ENCODE assay signal across 19 cellular contexts in genomic region chr17:68484458-68484857, GRCh38. TPM values are rescaled to one million over a fixed set of nuclear protein-coding genes. Genes with fewer than 3 reads are reported as not detected.
DNase-seq lines count a peak whose midpoint lies in the region; ATAC-seq, FAIRE-seq and TF ChIP-seq lines count a peak whose summit lies in the region.
"Had no signal": no experiment of that assay in that cellular context is flagged by ENCODE, and none has a peak within 500 bp of the region (broad histone marks: within the 10 kb centered on the region; RNA-seq: fewer than 3 reads in every experiment).

No MANE protein-coding gene starts in this region.

- peaks cover 4% of the 10 kb centered on the region for H3K9me3 Mint-ChIP-seq in activated CD4-positive, alpha-beta T cell treated with anti-CD3 and anti-CD28 coated beads for 36 hours (ENCODE audit: low read depth)
- H3K9me3 Mint-ChIP-seq: CD8-positive, alpha-beta T cell; HFFc6 had no signal

- H3K9me2 ChIP-seq in OCI-LY7 (ENCODE audit: insufficient read depth, low read length) (no peaks in the 10 kb centered on the region), SK-N-SH (no peaks in the 10 kb centered on the region)

- CTCF ChIA-PET in OCI-LY7 (lab: Charles Lee; ENCODE audit: unreplicated experiment) (no interaction called here), HepG2 (lab: Yijun Ruan, JAX; ENCODE audit: low intra/inter-chr PET ratio, low total read pairs) (no interaction called here), SK-N-SH (lab: Yijun Ruan, JAX) (interaction anchor here (0.9 to 3.2 kb wide), 4 partner anchors 19 to 291 kb away, joined by 3 to 9 read pairs (median 3); partner anchors contain the start of gene WIPI1)
- CTCF ChIA-PET in activated CD4-positive, alpha-beta T cell treated with anti-CD3 and anti-CD28 coated beads for 36 hours (lab: Charles Lee), result no interaction called here

- no peak for ATAC-seq in HepG2
- no peak for ATAC-seq in activated CD4-positive, alpha-beta T cell treated with anti-CD3 and anti-CD28 coated beads for 36 hours
- ATAC-seq: CD8-positive, alpha-beta T cell; GM12878; HCT116 had no signal

- in situ Hi-C loops in HepG2 (cut with HindIII; ENCODE audit: extremely low pct_ligation_motif_present, low pct_unique_long_range_greater_than_20kb), result no loop called here

- no peak for TF ChIP-seq EP300 in HepG2 (IDR thresholded peaks at IDR 0.05; ENCODE audit: low read depth in 2 of 2, low read length in 2 of 2)
- TF ChIP-seq EP300 in HepG2 (CRISPR knock-in tag; IDR thresholded peaks at IDR 0.05; ENCODE audit: borderline replicate concordance), result no peak
- no peak for TF ChIP-seq EP300 in SK-N-SH (IDR thresholded peaks at IDR 0.05; ENCODE audit: borderline replicate concordance in 1 of 2, low read depth in 1 of 2, low read length in 1 of 2)

- H3K9ac ChIP-seq in HepG2 (ENCODE audit: insufficient read depth, low read depth, low read length), result peak overlapping the region; percentile 39; the same call in 1 of the 2 replicates
- no peak overlapping the region for H3K9ac ChIP-seq in parathyroid adenoma
- H3K9ac ChIP-seq in SK-N-SH, result no peak overlapping the region
- H3K9ac ChIP-seq: BLaER1 treated with 17β-estradiol and CSF1 and Interleukin-3, amounts not matched to agents 10 nM and 100 nM had no signal

- no peak for FAIRE-seq in HepG2 (lab: Jason Lieb, UNC)
- FAIRE-seq: GM12878, HTR-8/SVneo had no signal

- no peaks in the 10 kb centered on the region for H3K27me3 ChIP-seq in HepG2 (ENCODE audit: control insufficient read depth in 1 of 2, insufficient read depth in 2 of 2, low read length in 2 of 2)
- no peaks in the 10 kb centered on the region for H3K27me3 ChIP-seq in parathyroid adenoma (ENCODE audit: control insufficient read depth, insufficient read depth, low read length)
- H3K27me3 ChIP-seq in SK-N-SH (ENCODE audit: insufficient read depth), result peaks cover 44% of the 10 kb centered on the region
- H3K27me3 ChIP-seq: BLaER1 treated with 17β-estradiol and CSF1 and Interleukin-3, amounts not matched to agents 10 nM and 100 nM had no signal

- no peak for TF ChIP-seq POLR2A in HepG2 (IDR thresholded peaks at IDR 0.05; ENCODE audit: insufficient read depth in 1 of 2, low read depth in 2 of 2, low read length in 2 of 2)

- TF ChIP-seq CTCF in OCI-LY7 (conservative IDR thresholded peaks at IDR 0.05; ENCODE audit: low read length) (no peak), HepG2 (CRISPR knock-in tag; IDR thresholded peaks at IDR 0.05) (no peak), parathyroid adenoma (IDR thresholded peaks at IDR 0.05) (no peak), SK-N-SH (IDR thresholded peaks at IDR 0.05) (no peak)

- intact Hi-C loops in OCI-LY7 (cut with micrococcal nuclease; ENCODE audit: unreplicated experiment) (no loop called here), HepG2 (cut with micrococcal nuclease; ENCODE audit: unreplicated experiment) (no loop called here)
- intact Hi-C loops in activated CD4-positive, alpha-beta T cell treated with anti-CD3 and anti-CD28 coated beads for 36 hours (cut with DNase I, micrococcal nuclease), result no loop called here

- DNase-seq in OCI-LY7 (ENCODE audit: low spot score), result no peak
- DNase-seq in HepG2 (ENCODE audit: low spot score), result peak; percentile 70
- DNase-seq in SK-N-SH, result no peak
- no peak for DNase-seq in superior temporal gyrus (ENCODE audit: extremely low spot score)
- no peak for DNase-seq in activated CD4-positive, alpha-beta T cell treated with anti-CD3 and anti-CD28 coated beads for 36 hours
- DNase-seq: Calu3; CD8-positive, alpha-beta T cell; DMS53; DND-41; EL; GOT3; H7; HFFc6 had no signal

- no TSS peak for BruUV-seq in OCI-LY7 (replicated peaks; lab: Mats Ljungman, UMichigan)
- no TSS peak for BruUV-seq in HepG2 (replicated peaks; lab: Mats Ljungman, UMichigan)

- H3K79me2 ChIP-seq in OCI-LY7 (ENCODE audit: insufficient read depth, low read depth, low read length), result no peaks in the 10 kb centered on the region
- no peaks in the 10 kb centered on the region for H3K79me2 ChIP-seq in HepG2 (ENCODE audit: insufficient read depth, low read length)
- H3K79me2 ChIP-seq in parathyroid adenoma, result no peaks in the 10 kb centered on the region
- H3K79me2 ChIP-seq in SK-N-SH (ENCODE audit: insufficient read depth), result no peaks in the 10 kb centered on the region

- no peak overlapping the region for H3K4me3 Mint-ChIP-seq in activated CD4-positive, alpha-beta T cell treated with anti-CD3 and anti-CD28 coated beads for 36 hours
- H3K4me3 Mint-ChIP-seq: B cell; CD8-positive, alpha-beta T cell; HFFc6 had no signal

- peaks cover 17% of the 10 kb centered on the region for H3K4me1 Mint-ChIP-seq in activated CD4-positive, alpha-beta T cell treated with anti-CD3 and anti-CD28 coated beads for 36 hours

- H3K27ac ChIP-seq in OCI-LY7 (ENCODE audit: low read depth, low read length, poor library complexity, severe bottlenecking) (no peak overlapping the region), HepG2 (ENCODE audit: extremely low read length, insufficient read depth, low read length) (peak overlapping the region; percentile 80), parathyroid adenoma (peak overlapping the region; percentile 69), SK-N-SH (ENCODE audit: low read depth in 2 of 2, low read length in 1 of 2) (no peak overlapping the region)

- peaks cover 17% of the 10 kb centered on the region for H3K9me3 ChIP-seq in OCI-LY7 (ENCODE audit: low read length)
- H3K9me3 ChIP-seq in HepG2 (ENCODE audit: low read length), result peaks cover 5% of the 10 kb centered on the region
- H3K9me3 ChIP-seq in parathyroid adenoma (ENCODE audit: control insufficient read depth, low read length), result no peaks in the 10 kb centered on the region
- H3K9me3 ChIP-seq in SK-N-SH, result no peaks in the 10 kb centered on the region

- H4K20me1 ChIP-seq in OCI-LY7 (ENCODE audit: insufficient read depth, low read length) (no peaks in the 10 kb centered on the region), HepG2 (ENCODE audit: insufficient read depth, low read length) (no peaks in the 10 kb centered on the region), SK-N-SH (ENCODE audit: insufficient read depth) (no peaks in the 10 kb centered on the region)
- H4K20me1 ChIP-seq: BLaER1 treated with 17β-estradiol and CSF1 and Interleukin-3, amounts not matched to agents 10 nM and 100 nM had no signal

- H3K36me3 ChIP-seq in OCI-LY7 (ENCODE audit: insufficient read depth, low read length) (no peaks in the 10 kb centered on the region), HepG2 (replicated peaks in 1 of 2; ENCODE audit: control insufficient read depth in 1 of 2, insufficient read depth in 2 of 2, low read length in 2 of 2) (no peaks in the 10 kb centered on the region), parathyroid adenoma (ENCODE audit: control insufficient read depth, insufficient read depth, low read length) (no peaks in the 10 kb centered on the region), SK-N-SH (replicated peaks in 1 of 2; ENCODE audit: control insufficient read depth in 1 of 2, insufficient read depth in 2 of 2, low read length in 1 of 2) (no peaks in the 10 kb centered on the region)
- H3K36me3 ChIP-seq: BLaER1 treated with 17β-estradiol and CSF1 and Interleukin-3, amounts not matched to agents 10 nM and 100 nM had no signal

- H2AFZ ChIP-seq in OCI-LY7 (ENCODE audit: low read length) (peak overlapping the region; percentile 88), HepG2 (ENCODE audit: low read length) (no peak overlapping the region), parathyroid adenoma (peak overlapping the region; percentile 42), SK-N-SH (ENCODE audit: low read depth) (no peak overlapping the region)

- H3K4me2 ChIP-seq in OCI-LY7 (ENCODE audit: low read length) (no peak overlapping the region), HepG2 (ENCODE audit: low read depth, low read length) (peak overlapping the region; percentile 62), parathyroid adenoma (ENCODE audit: low read length) (peak overlapping the region; percentile 32), SK-N-SH (no peak overlapping the region)

- H3K36me3 Mint-ChIP-seq in activated CD4-positive, alpha-beta T cell treated with anti-CD3 and anti-CD28 coated beads for 36 hours (ENCODE audit: low read depth), result no peaks in the 10 kb centered on the region
- H3K36me3 Mint-ChIP-seq: CD8-positive, alpha-beta T cell had no signal

- 41% methylated on average over 2 of the region's 2 CpGs for WGBS in HepG2 (ENCODE audit: low lambda C conversion rate)
- 3% methylated on average over 2 of the region's 2 CpGs for WGBS in SK-N-SH (ENCODE audit: low lambda C conversion rate)

- H3F3A ChIP-seq in SK-N-SH (replicated peaks; ENCODE audit: insufficient read depth), result no peaks in the 10 kb centered on the region

- no peak overlapping the region for H3K27ac Mint-ChIP-seq in activated CD4-positive, alpha-beta T cell treated with anti-CD3 and anti-CD28 coated beads for 36 hours
- H3K27ac Mint-ChIP-seq: B cell; CD8-positive, alpha-beta T cell; HFFc6 had no signal

- POLR2A ChIA-PET in OCI-LY7 (lab: Charles Lee), result interaction anchor here (0.5 to 3.0 kb wide), 7 partner anchors 9 to 1688 kb away, joined by 3 to 26 read pairs (median 4); no protein-coding TSS in a partner anchor
- POLR2A ChIA-PET in HepG2 (lab: Yijun Ruan, JAX), result interaction anchor here (0.8 to 2.9 kb wide), 7 partner anchors 10 to 114 kb away, joined by 3 to 26 read pairs (median 3); partner anchors contain the start of gene PRKAR1A
- POLR2A ChIA-PET in SK-N-SH (lab: Yijun Ruan, JAX), result no interaction called here
- POLR2A ChIA-PET in activated CD4-positive, alpha-beta T cell treated with anti-CD3 and anti-CD28 coated beads for 36 hours (lab: Charles Lee), result no interaction called here

- TF ChIP-seq RAD21 in HepG2 (CRISPR knock-in tag; IDR thresholded peaks at IDR 0.05) (no peak), SK-N-SH (IDR thresholded peaks at IDR 0.05; ENCODE audit: low read length) (no peak)

- peaks cover 15% of the 10 kb centered on the region for H3K27me3 Mint-ChIP-seq in activated CD4-positive, alpha-beta T cell treated with anti-CD3 and anti-CD28 coated beads for 36 hours

- H3K4me3 ChIP-seq in OCI-LY7 (ENCODE audit: low read depth, low read length, poor library complexity, severe bottlenecking) (no peak overlapping the region), HepG2 (replicated peaks in 1 of 3; ENCODE audit: insufficient read depth in 1 of 3, low read depth in 2 of 3, low read length in 3 of 3) (peak overlapping the region in 1 of 3 experiments; percentile 34; a peak in 1 of 6 replicates), parathyroid adenoma (ENCODE audit: low read depth, low read length) (no peak overlapping the region), SK-N-SH (ENCODE audit: low read depth in 2 of 2, low read length in 1 of 2) (no peak overlapping the region)
- H3K4me3 ChIP-seq: BLaER1 treated with 17β-estradiol and CSF1 and Interleukin-3, amounts not matched to agents 10 nM and 100 nM; GM12878 had no signal

- H3K4me1 ChIP-seq in OCI-LY7 (ENCODE audit: insufficient read depth, low read length, poor library complexity, severe bottlenecking) (peaks cover 44% of the 10 kb centered on the region), HepG2 (ENCODE audit: insufficient read depth, low read length) (peaks cover 76% of the 10 kb centered on the region), parathyroid adenoma (peaks cover 20% of the 10 kb centered on the region), SK-N-SH (ENCODE audit: control insufficient read depth in 1 of 2, insufficient read depth in 2 of 2, low read depth in 1 of 2, low read length in 1 of 2) (no peaks in the 10 kb centered on the region)

RNA-seq across cellular contexts. Expression of gene WIPI1, which starts 27.2 kb away (rescaled TPM):
- total RNA-seq in OCI-LY7 (2014; rRNA removed; shearing (Covaris generic)), result 31.7 and 34.4 TPM in 2 replicates
- total RNA-seq in OCI-LY7 (2022) (43.5 and 59.2 TPM in 2 replicates), HepG2 (2016; rRNA removed; fragmentation: Illumina TruSeq; extraction: Trizol) (27.1 and 29.4 TPM in 2 replicates)
- total RNA-seq in HepG2 (2016; cell fraction: cytosol; rRNA removed; fragmentation: Illumina TruSeq; extraction: Trizol; ENCODE audit: low read depth), result 42.3 and 43.2 TPM in 2 replicates
- 26.8 and 26.9 TPM in 2 replicates for total RNA-seq in HepG2 (2016; cell fraction: insoluble cytoplasmic fraction; rRNA removed; fragmentation: Illumina TruSeq; extraction: Trizol)
- 52.2 and 60.9 TPM in 2 replicates for total RNA-seq in HepG2 (2016; cell fraction: membrane; rRNA removed; fragmentation: Illumina TruSeq; extraction: Trizol)
- 20.0 and 20.6 TPM in 2 replicates for total RNA-seq in HepG2 (2016; cell fraction: nucleus; rRNA removed; fragmentation: Illumina TruSeq; extraction: Trizol)
- polyA plus RNA-seq in HepG2 (2011; rRNA removed) (135 and 141 TPM in 2 replicates), SK-N-SH (2012; rRNA removed) (52.7 and 65.2 TPM in 2 replicates)
- 141 and 148 TPM in 2 replicates for polyA plus RNA-seq in HepG2 (2011; cell fraction: cytosol; rRNA removed)
- polyA plus RNA-seq in HepG2 (2011; cell fraction: nucleus; rRNA removed), result 91.7 and 99.3 TPM in 2 replicates
- polyA plus RNA-seq in HepG2 (2012), result 48.1 and 57.2 TPM in 2 replicates
- 45.3 and 47.3 TPM in 2 replicates for polyA plus RNA-seq in HepG2 (2016; cell fraction: cytosol; fragmentation: Illumina TruSeq; extraction: Trizol; ENCODE audit: low read depth)
- 33.2 and 35.9 TPM in 2 replicates for polyA plus RNA-seq in HepG2 (2016; cell fraction: insoluble cytoplasmic fraction; fragmentation: Illumina TruSeq; extraction: Trizol; ENCODE audit: low read depth)
- 57.1 and 57.2 TPM in 2 replicates for polyA plus RNA-seq in HepG2 (2016; cell fraction: membrane; fragmentation: Illumina TruSeq; extraction: Trizol; ENCODE audit: low read depth)
- polyA plus RNA-seq in HepG2 (2016; cell fraction: nucleus; fragmentation: Illumina TruSeq; extraction: Trizol; ENCODE audit: insufficient read depth, low read depth), result 21.9 and 35.2 TPM in 2 replicates
- polyA minus RNA-seq in HepG2 (2011; rRNA and poly(A)+ RNA removed; ENCODE audit: low replicate concordance), result 18.4 and 144 TPM in 2 replicates
- polyA minus RNA-seq in HepG2 (2011; cell fraction: cytosol; rRNA and poly(A)+ RNA removed), result 64.7 and 68.0 TPM in 2 replicates
- 130 and 135 TPM in 2 replicates for polyA minus RNA-seq in HepG2 (2011; cell fraction: nucleus; rRNA and poly(A)+ RNA removed)
- polyA plus RNA-seq in SK-N-SH (2012; cell fraction: cytosol; rRNA removed), result 49.1 and 55.1 TPM in 2 replicates
- 35.4 and 62.8 TPM in 2 replicates for polyA plus RNA-seq in SK-N-SH (2012; cell fraction: nucleus; rRNA removed)
- total RNA-seq in activated CD4-positive, alpha-beta T cell treated with anti-CD3 and anti-CD28 coated beads for 36 hours, result 10 to 100 TPM; 14.0 to 17.6 TPM

RNA-seq across cellular contexts. Expression of gene PRKAR1A, which starts 27.8 kb away (rescaled TPM):
- 158 and 228 TPM in 2 replicates for total RNA-seq in OCI-LY7 (2014; rRNA removed; shearing (Covaris generic))
- total RNA-seq in OCI-LY7 (2022) (332 and 359 TPM in 2 replicates), HepG2 (2016; rRNA removed; fragmentation: Illumina TruSeq; extraction: Trizol) (266 and 335 TPM in 2 replicates)
- total RNA-seq in HepG2 (2016; cell fraction: cytosol; rRNA removed; fragmentation: Illumina TruSeq; extraction: Trizol; ENCODE audit: low read depth), result 24.5 and 25.0 TPM in 2 replicates
- total RNA-seq in HepG2 (2016; cell fraction: insoluble cytoplasmic fraction; rRNA removed; fragmentation: Illumina TruSeq; extraction: Trizol), result 274 and 331 TPM in 2 replicates
- total RNA-seq in HepG2 (2016; cell fraction: membrane; rRNA removed; fragmentation: Illumina TruSeq; extraction: Trizol), result 50.4 and 51.0 TPM in 2 replicates
- total RNA-seq in HepG2 (2016; cell fraction: nucleus; rRNA removed; fragmentation: Illumina TruSeq; extraction: Trizol), result 144 and 151 TPM in 2 replicates
- polyA plus RNA-seq in HepG2 (2011; rRNA removed) (250 and 265 TPM in 2 replicates), SK-N-SH (2012; rRNA removed) (195 and 224 TPM in 2 replicates)
- 227 and 241 TPM in 2 replicates for polyA plus RNA-seq in HepG2 (2011; cell fraction: cytosol; rRNA removed)
- polyA plus RNA-seq in HepG2 (2011; cell fraction: nucleus; rRNA removed), result 192 and 209 TPM in 2 replicates
- polyA plus RNA-seq in HepG2 (2012), result 200 and 223 TPM in 2 replicates
- polyA plus RNA-seq in HepG2 (2016; cell fraction: cytosol; fragmentation: Illumina TruSeq; extraction: Trizol; ENCODE audit: low read depth), result 19.1 and 23.5 TPM in 2 replicates
- polyA plus RNA-seq in HepG2 (2016; cell fraction: insoluble cytoplasmic fraction; fragmentation: Illumina TruSeq; extraction: Trizol; ENCODE audit: low read depth), result 302 and 333 TPM in 2 replicates
- 32.1 and 33.4 TPM in 2 replicates for polyA plus RNA-seq in HepG2 (2016; cell fraction: membrane; fragmentation: Illumina TruSeq; extraction: Trizol; ENCODE audit: low read depth)
- 152 and 173 TPM in 2 replicates for polyA plus RNA-seq in HepG2 (2016; cell fraction: nucleus; fragmentation: Illumina TruSeq; extraction: Trizol; ENCODE audit: insufficient read depth, low read depth)
- polyA minus RNA-seq in HepG2 (2011; rRNA and poly(A)+ RNA removed; ENCODE audit: low replicate concordance), result 250 and 886 TPM in 2 replicates
- polyA minus RNA-seq in HepG2 (2011; cell fraction: cytosol; rRNA and poly(A)+ RNA removed), result 449 and 493 TPM in 2 replicates
- polyA minus RNA-seq in HepG2 (2011; cell fraction: nucleus; rRNA and poly(A)+ RNA removed), result 609 and 625 TPM in 2 replicates
- polyA plus RNA-seq in SK-N-SH (2012; cell fraction: cytosol; rRNA removed), result 189 and 197 TPM in 2 replicates
- polyA plus RNA-seq in SK-N-SH (2012; cell fraction: nucleus; rRNA removed), result 116 and 207 TPM in 2 replicates
- 100 to 1,000 TPM; 165 to 167 TPM for total RNA-seq in activated CD4-positive, alpha-beta T cell treated with anti-CD3 and anti-CD28 coated beads for 36 hours

Comparison
In these comparisons a context has a peak if more than half of its experiments do, and no peak if none do; other contexts are left out.
1. H2AFZ ChIP-seq: peak in OCI-LY7 (single experiment) and parathyroid adenoma (single experiment); none in HepG2 (single experiment) and SK-N-SH (single experiment).
2. H3K27ac ChIP-seq: peak in HepG2 (single experiment) and parathyroid adenoma (single experiment); none in OCI-LY7 (single experiment) and SK-N-SH (0 of 2).
3. H3K4me2 ChIP-seq: peak in HepG2 (single experiment) and parathyroid adenoma (single experiment); none in OCI-LY7 (single experiment) and SK-N-SH (single experiment).
4. POLR2A ChIA-PET loops: an anchor here in OCI-LY7 (0.5 to 3.0 kb wide) and HepG2 (0.8 to 2.9 kb wide); none called in SK-N-SH and activated CD4-positive, alpha-beta T cell treated with anti-CD3 and anti-CD28 coated beads for 36 hours.